Comparison of ENCODE assay signal across 18 cellular contexts in genomic region chr17:60327122-60327869, GRCh38.
A peak's percentile ranks its signal among the peaks of the same experiment; 100 is the strongest.
DNase-seq lines count a peak whose midpoint lies in the region; ATAC-seq and TF ChIP-seq lines count a peak whose summit lies in the region.
"Had no signal": no experiment of that assay in that cellular context is flagged by ENCODE, and none has a peak within 500 bp of the region (broad histone marks: within the 10 kb centered on the region; RNA-seq: fewer than 3 reads in every experiment).

No MANE protein-coding gene starts in this region.

- in situ Hi-C loops in HAP-1 (cut with MboI; ENCODE audit: low sequenced_read_pairs) = no loop called here

- H3K9ac ChIP-seq in iPS-18a (ENCODE audit: low read length) = no peak overlapping the region

- H3K9me3 ChIP-seq in iPS-18a (ENCODE audit: control insufficient read depth, low read depth, low read length) = no peaks in the 10 kb centered on the region
- H3K9me3 ChIP-seq in HAP-1 = no peaks in the 10 kb centered on the region
- H3K9me3 ChIP-seq: right lobe of liver had no signal

- peak; percentile 40; the same call in 1 of the 3 replicates for ATAC-seq in SK-N-SH treated with all-trans-retinoic acid at 6 μM for 48 hours
- ATAC-seq in GM21447 (IDR thresholded peaks at IDR 0.05; ENCODE audit: unreplicated experiment) = no peak
- ATAC-seq: left ventricle myocardium superior; natural killer cell; stimulated activated naive B cell treated with anti-CD40 and anti-IgM and Interleukin-4, amounts not matched to agents 10 μg/mL and 1 μg/mL and 100 μg/mL, for 72 hours had no signal

- peak in 2 of 3 experiments; percentile 31 to 77 for DNase-seq in NCI-H1417 (lab: John Stamatoyannopoulos, UW)
- no peak for DNase-seq in NCI-H1417 treated with DMSO at 0.1 percent for 48 hours (lab: John Stamatoyannopoulos, UW)
- DNase-seq in superior temporal gyrus (ENCODE audit: extremely low spot score) = peak; percentile 82
- DNase-seq in NCI-H1694 treated with DMSO at 0.1 percent for 48 hours (lab: John Stamatoyannopoulos, UW) = no peak
- no peak for DNase-seq in HAP-1 (ENCODE audit: low spot score in 2 of 2)
- DNase-seq: 8988T; activated CD4-positive, CD25-positive, alpha-beta regulatory T cell; central memory CD4-positive, alpha-beta T cell; Karpas-422; left ventricle myocardium superior; natural killer cell; NCI-H2107; right lobe of liver; stimulated activated naive B cell treated with anti-CD40 and anti-IgM and Interleukin-4, amounts not matched to agents 10 μg/mL and 1 μg/mL and 100 μg/mL, for 72 hours; SW 1271 had no signal

- H3K27me3 ChIP-seq in iPS-18a (ENCODE audit: control insufficient read depth, insufficient read depth, low read length) = no peaks in the 10 kb centered on the region
- no peaks in the 10 kb centered on the region for H3K27me3 ChIP-seq in HAP-1 (ENCODE audit: low read depth)
- H3K27me3 ChIP-seq: right lobe of liver had no signal

- H3K27ac ChIP-seq in iPS-18a (ENCODE audit: low read length) = no peak overlapping the region

- H3K36me3 ChIP-seq in iPS-18a (ENCODE audit: control insufficient read depth, low read depth, low read length) (no peaks in the 10 kb centered on the region), HAP-1 (replicated peaks) (no peaks in the 10 kb centered on the region)
- H3K36me3 ChIP-seq: right lobe of liver had no signal

- H3K4me3 ChIP-seq in iPS-18a (ENCODE audit: low read length) = peak overlapping the region; percentile 36
- H3K4me3 ChIP-seq in HAP-1 = no peak overlapping the region

- peaks cover 19% of the 10 kb centered on the region for H3K4me1 ChIP-seq in iPS-18a (ENCODE audit: control insufficient read depth, low read depth, low read length)
- H3K4me1 ChIP-seq in HAP-1 = peaks cover 3% of the 10 kb centered on the region

TF ChIP-seq in SK-N-SH treated with all-trans-retinoic acid at 6 μM for 48 hours, 23 proteins besides CTCF, POLR2A, EP300 and RAD21:
- no peak for TF ChIP-seq OSR1 (CRISPR knock-in tag; IDR thresholded peaks at IDR 0.05)
- no peak for TF ChIP-seq SNAI2 (CRISPR knock-in tag; IDR thresholded peaks at IDR 0.05)
- 0 out of 2 replicates have a peak, but pooled peaks have one; percentile 30 for TF ChIP-seq CSRNP3 (CRISPR knock-in tag; IDR thresholded peaks at IDR 0.05)
- no peak for TF ChIP-seq ARNTL (CRISPR knock-in tag; IDR thresholded peaks at IDR 0.05; ENCODE audit: borderline replicate concordance, low read depth)
- no peak for TF ChIP-seq BACH2 (CRISPR knock-in tag; IDR thresholded peaks at IDR 0.05; ENCODE audit: borderline replicate concordance)
- peak; percentile 37; the same call in 1 of the 2 replicates for TF ChIP-seq TSHZ2 (CRISPR knock-in tag; IDR thresholded peaks at IDR 0.05)
- TF ChIP-seq ESRRG (CRISPR knock-in tag; IDR thresholded peaks at IDR 0.05) = no peak
- TF ChIP-seq POU6F1 (CRISPR knock-in tag; IDR thresholded peaks at IDR 0.05; ENCODE audit: borderline replicate concordance, low read depth) = no peak
- TF ChIP-seq ZFP30 (CRISPR knock-in tag; IDR thresholded peaks at IDR 0.05) = no peak
- TF ChIP-seq ZNF8 (CRISPR knock-in tag; IDR thresholded peaks at IDR 0.05) = no peak
- no peak for TF ChIP-seq CREB5 (CRISPR knock-in tag; IDR thresholded peaks at IDR 0.05; ENCODE audit: low read depth)
- TF ChIP-seq ZFP3 (CRISPR knock-in tag; IDR thresholded peaks at IDR 0.05) = no peak
- peak; percentile 66 for TF ChIP-seq TCF4 (CRISPR knock-in tag; IDR thresholded peaks at IDR 0.05; ENCODE audit: borderline replicate concordance)
- TF ChIP-seq CSDC2 (CRISPR knock-in tag; IDR thresholded peaks at IDR 0.05) = no peak
- no peak for TF ChIP-seq RARB (CRISPR knock-in tag; IDR thresholded peaks at IDR 0.05)
- TF ChIP-seq TOX (CRISPR knock-in tag; IDR thresholded peaks at IDR 0.05; ENCODE audit: borderline replicate concordance) = no peak
TF ChIP-seq in SK-N-SH treated with all-trans-retinoic acid at 6 μM for 48 hours: peak in this region for 3.

Comparison
In these comparisons a context has a peak if more than half of its experiments do, and no peak if none do; other contexts are left out.
1. DNase-seq: peak in NCI-H1417 (2 of 3) and superior temporal gyrus (single experiment); none in NCI-H1417 treated with DMSO at 0.1 percent for 48 hours (single experiment), NCI-H1694 treated with DMSO at 0.1 percent for 48 hours (single experiment) and HAP-1 (0 of 2).